In the genomic region with DNA sequence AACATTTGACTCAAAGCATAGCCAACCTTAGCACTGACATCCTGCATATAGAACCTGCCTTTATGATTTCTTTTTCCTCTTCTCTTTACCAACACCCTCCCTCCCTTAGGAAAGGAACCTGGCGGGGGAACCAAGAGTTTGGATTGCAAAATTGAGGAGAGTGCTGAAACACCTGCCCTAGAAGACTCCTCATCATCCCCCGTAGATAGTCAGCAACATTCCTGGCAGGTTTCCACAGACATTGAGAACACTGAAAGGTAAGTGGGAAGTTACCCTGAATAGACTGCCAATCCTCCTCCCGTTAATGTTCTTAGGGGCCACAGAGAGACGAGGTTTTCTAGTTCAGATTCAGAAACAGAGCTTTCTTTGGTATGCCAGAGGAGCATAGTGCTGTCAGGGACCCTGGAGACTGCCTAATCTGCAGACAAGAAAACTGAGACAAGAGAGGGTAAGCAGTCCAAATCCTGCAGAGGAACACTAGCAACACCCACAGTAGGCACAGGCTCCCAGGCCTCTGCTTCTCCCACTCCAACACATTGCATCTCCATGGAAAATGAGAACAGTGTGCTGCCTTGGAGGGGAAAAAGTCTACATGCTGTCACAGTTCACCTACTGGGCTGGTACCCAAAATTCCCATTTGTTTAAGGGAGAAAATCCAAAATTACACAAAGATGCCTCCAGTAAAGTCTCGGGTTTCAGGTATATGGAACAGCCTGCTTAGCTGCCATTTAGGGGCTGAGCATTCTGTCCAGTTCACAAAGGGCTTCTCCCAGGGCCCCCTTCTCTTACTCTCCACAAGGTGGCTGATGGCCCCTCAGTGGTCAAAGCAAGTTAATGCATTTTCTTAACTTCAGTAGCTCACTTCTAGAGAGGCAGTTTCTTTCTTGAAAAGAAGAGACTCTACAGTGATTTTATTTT, we compare ENCODE assay signal across 12 cellular contexts.
DNase-seq lines count a peak whose midpoint lies in the region; ATAC-seq and TF ChIP-seq lines count a peak whose summit lies in the region.
"Had no signal": no experiment of that assay in that cellular context is flagged by ENCODE, and none has a peak within 500 bp of the region (broad histone marks: within the 10 kb centered on the region; RNA-seq: fewer than 3 reads in every experiment).

No MANE protein-coding gene starts in this region.

- H3K27me3 Mint-ChIP-seq in activated CD4-positive, alpha-beta T cell treated with anti-CD3 and anti-CD28 coated beads, Interleukin-2, amount 10 ng/mL, durations not matched to agents 7 days and 5 days = peaks cover 8% of the 10 kb centered on the region
- H3K27me3 Mint-ChIP-seq: CD8-positive, alpha-beta memory T cell had no signal

- DNase-seq in Right ventricle myocardium inferior (ENCODE audit: missing footprints) (no peak), right atrium auricular region (ENCODE audit: low spot score) (no peak), hepatocyte (ENCODE audit: low spot score) (peak; percentile 50), NCI-H187 (lab: John Stamatoyannopoulos, UW) (no peak), body of pancreas (no peak), COLO829 (ENCODE audit: low spot score) (no peak)
- no peak for DNase-seq in activated CD4-positive, alpha-beta T cell treated with anti-CD3 and anti-CD28 coated beads, Interleukin-2, amount 10 ng/mL, durations not matched to agents 7 days and 5 days
- DNase-seq: CD8-positive, alpha-beta memory T cell; NCI-H510A; uterus had no signal

- peaks cover 0 to 20% of the 10 kb centered on the region in 2 donors for H3K4me1 ChIP-seq in right atrium auricular region
- H3K4me1 ChIP-seq in hepatocyte (ENCODE audit: insufficient read depth) = no peaks in the 10 kb centered on the region
- no peaks in the 10 kb centered on the region for H3K4me1 ChIP-seq in body of pancreas
- H3K4me1 ChIP-seq: HAP-1, uterus had no signal

- H3K9me3 Mint-ChIP-seq in activated CD4-positive, alpha-beta T cell treated with anti-CD3 and anti-CD28 coated beads, Interleukin-2, amount 10 ng/mL, durations not matched to agents 7 days and 5 days = no peaks in the 10 kb centered on the region
- H3K9me3 Mint-ChIP-seq: CD8-positive, alpha-beta memory T cell had no signal

- H3K27me3 ChIP-seq in right atrium auricular region (no peaks in the 10 kb centered on the region), hepatocyte (no peaks in the 10 kb centered on the region), body of pancreas (no peaks in the 10 kb centered on the region)
- H3K27me3 ChIP-seq: uterus had no signal

- H4K20me1 ChIP-seq in hepatocyte (ENCODE audit: insufficient read depth, poor library complexity, severe bottlenecking) = no peaks in the 10 kb centered on the region

- H3K4me3 ChIP-seq in right atrium auricular region (no peak overlapping the region), WI38 (ENCODE audit: low read depth, low read length) (no peak overlapping the region), hepatocyte (no peak overlapping the region), body of pancreas (no peak overlapping the region)
- H3K4me3 ChIP-seq: HAP-1, uterus had no signal

- H2AFZ ChIP-seq in hepatocyte = no peak overlapping the region

- POLR2A ChIA-PET in activated CD4-positive, alpha-beta T cell treated with anti-CD3 and anti-CD28 coated beads, Interleukin-2, amount 10 ng/mL, durations not matched to agents 7 days and 5 days (lab: Charles Lee) = no interaction called here

- no peak overlapping the region for H3K4me2 ChIP-seq in hepatocyte

- H3K27ac ChIP-seq in right atrium auricular region (peak overlapping the region in 1 of 2 donors; percentile 47), hepatocyte (no peak overlapping the region), body of pancreas (no peak overlapping the region)
- H3K27ac ChIP-seq: uterus had no signal

- no peak overlapping the region for H3K4me3 Mint-ChIP-seq in activated CD4-positive, alpha-beta T cell treated with anti-CD3 and anti-CD28 coated beads, Interleukin-2, amount 10 ng/mL, durations not matched to agents 7 days and 5 days
- H3K4me3 Mint-ChIP-seq: CD8-positive, alpha-beta memory T cell had no signal

- H3K9me3 ChIP-seq in right atrium auricular region = no peaks in the 10 kb centered on the region
- no peaks in the 10 kb centered on the region for H3K9me3 ChIP-seq in hepatocyte (ENCODE audit: low read depth)
- H3K9me3 ChIP-seq in body of pancreas = no peaks in the 10 kb centered on the region
- H3K9me3 ChIP-seq: HAP-1, uterus had no signal

- intact Hi-C loops in Right ventricle myocardium inferior (cut with DNase I) (loop anchor here (10.0 kb wide), 1 partner anchor 90 kb away; a partner anchor contains a TSS), body of pancreas (cut with DNase I) (no loop called here)

- no peaks in the 10 kb centered on the region for H3K36me3 ChIP-seq in right atrium auricular region
- H3K36me3 ChIP-seq in hepatocyte (replicated peaks; ENCODE audit: insufficient read depth, low read depth) = no peaks in the 10 kb centered on the region
- H3K36me3 ChIP-seq in body of pancreas (replicated peaks in 1 of 2; ENCODE audit: insufficient read depth in 1 of 2, low read depth in 2 of 2) = no peaks in the 10 kb centered on the region
- H3K36me3 ChIP-seq: HAP-1, uterus had no signal

- no peaks in the 10 kb centered on the region for H3K79me2 ChIP-seq in hepatocyte

- WGBS in hepatocyte (ENCODE audit: low lambda C conversion rate, missing lambda C conversion rate) = 74% methylated on average over 5 of the region's 5 CpGs
- WGBS in body of pancreas, 2 donors = 54 to 63% methylated on average over 4 to 5 of the region's 5 CpGs

- ATAC-seq in Right ventricle myocardium inferior = peak; percentile 58
- ATAC-seq in body of pancreas = no peak

- TF ChIP-seq CTCF in right atrium auricular region (IDR thresholded peaks at IDR 0.05) (peak in 1 of 2 donors; percentile 53), WI38 (IDR thresholded peaks at IDR 0.05; ENCODE audit: low read depth, low read length) (peak; percentile 3; the same call in 1 of the 2 replicates), hepatocyte (IDR thresholded peaks at IDR 0.05; ENCODE audit: poor library complexity) (peak; percentile 41), body of pancreas (IDR thresholded peaks at IDR 0.05) (peak in 1 of 7 experiments; percentile 17)

- TF ChIP-seq POLR2A in body of pancreas (IDR thresholded peaks at IDR 0.05) = no peak

- no peaks in the 10 kb centered on the region for H3K4me1 Mint-ChIP-seq in activated CD4-positive, alpha-beta T cell treated with anti-CD3 and anti-CD28 coated beads, Interleukin-2, amount 10 ng/mL, durations not matched to agents 7 days and 5 days
- H3K4me1 Mint-ChIP-seq: CD8-positive, alpha-beta memory T cell had no signal

- no peaks in the 10 kb centered on the region for H3K36me3 Mint-ChIP-seq in activated CD4-positive, alpha-beta T cell treated with anti-CD3 and anti-CD28 coated beads, Interleukin-2, amount 10 ng/mL, durations not matched to agents 7 days and 5 days (ENCODE audit: low read depth)
- H3K36me3 Mint-ChIP-seq: CD8-positive, alpha-beta memory T cell had no signal

- no peaks in the 10 kb centered on the region for H3K9me2 ChIP-seq in hepatocyte (replicated peaks; ENCODE audit: insufficient read depth)

- no peak overlapping the region for H3K27ac Mint-ChIP-seq in activated CD4-positive, alpha-beta T cell treated with anti-CD3 and anti-CD28 coated beads, Interleukin-2, amount 10 ng/mL, durations not matched to agents 7 days and 5 days

- CTCF ChIA-PET in activated CD4-positive, alpha-beta T cell treated with anti-CD3 and anti-CD28 coated beads, Interleukin-2, amount 10 ng/mL, durations not matched to agents 7 days and 5 days (lab: Charles Lee) = interaction anchor here (0.8 kb wide), 1 partner anchor 18 kb away, joined by 4 read pairs; no protein-coding TSS in a partner anchor
